In genomic region chr22:38758276-38758945, GRCh38 we compare ENCODE assay signal across 1 cellular context.
TF ChIP-seq lines count a peak whose summit lies in the region.

No MANE protein-coding gene starts in this region.

TF ChIP-seq in HepG2, 621 proteins besides CTCF, POLR2A, EP300 and RAD21:
- peak; percentile 33 for TF ChIP-seq AGO2 (optimal IDR thresholded peaks at IDR 0.05; ENCODE audit: low read depth, low read length)
- TF ChIP-seq ZNF687 (CRISPR knock-in tag; IDR thresholded peaks at IDR 0.05), result 0 out of 2 replicates have a peak, but pooled peaks have one; percentile 31
- TF ChIP-seq EHMT2 (IDR thresholded peaks at IDR 0.05; ENCODE audit: borderline replicate concordance, low read depth, low read length), result no peak
- TF ChIP-seq KLF15 (CRISPR knock-in tag; IDR thresholded peaks at IDR 0.05; ENCODE audit: borderline replicate concordance), result no peak
